ENCODE assay signal across 24 cellular contexts in the genomic region with DNA sequence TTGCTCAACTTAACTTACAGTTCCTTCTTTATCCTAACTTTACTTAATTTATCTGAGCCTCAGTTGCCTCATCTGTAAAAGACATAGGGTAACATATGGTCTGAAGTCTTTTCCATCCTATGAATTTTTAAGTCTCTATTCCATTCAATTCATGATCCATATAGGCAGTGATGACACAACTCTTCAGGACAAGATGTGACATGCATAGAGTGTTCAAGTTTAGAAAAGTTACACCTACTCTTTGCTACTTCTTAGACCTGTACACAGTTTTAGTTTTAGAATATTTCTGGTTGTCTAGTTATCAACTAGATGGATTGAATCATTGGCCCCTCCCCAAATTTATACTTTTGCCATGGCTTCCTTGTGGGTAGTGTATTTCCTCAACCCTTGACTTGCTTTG. TPM values are rescaled to one million over a fixed set of nuclear protein-coding genes. Genes with fewer than 3 reads are reported as not detected.
DNase-seq lines count a peak whose midpoint lies in the region; ATAC-seq, FAIRE-seq and TF ChIP-seq lines count a peak whose summit lies in the region.
"Had no signal": no experiment of that assay in that cellular context is flagged by ENCODE, and none has a peak within 500 bp of the region (broad histone marks: within the 10 kb centered on the region; RNA-seq: fewer than 3 reads in every experiment).

No MANE protein-coding gene starts in this region.

- H3K27ac ChIP-seq in IMR-90 (ENCODE audit: insufficient read depth, low read length), result no peak overlapping the region
- H3K27ac ChIP-seq: HL-60 had no signal

- H3K4me2 ChIP-seq in IMR-90 (ENCODE audit: low read depth, low read length), result no peak overlapping the region
- H3K4me2 ChIP-seq: GM23338 had no signal

- no peak for DNase-seq in IMR-90
- DNase-seq in bronchial epithelial cell (ENCODE audit: low read depth), result peak; percentile 89
- DNase-seq in retina, result no peak
- no peak for DNase-seq in lower leg skin (ENCODE audit: low spot score in 2 of 2)
- DNase-seq: ACHN; BE2C; C1 segment of cervical spinal cord; CD4-positive, CD25-positive, alpha-beta regulatory T cell; CD8-positive, alpha-beta memory T cell; COR-L47; DMS 273 treated with DMSO at 0.1 percent for 48 hours; DMS53; H7; HFFc6 had no signal

- H3K4ac ChIP-seq in IMR-90 (ENCODE audit: low read depth, low read length), result no peak overlapping the region

- H3K9me3 ChIP-seq in IMR-90 (ENCODE audit: control insufficient read depth, insufficient read depth, low read length), result no peaks in the 10 kb centered on the region
- H3K9me3 ChIP-seq: BE2C had no signal

- no peak for TF ChIP-seq POLR2A in IMR-90 (IDR thresholded peaks at IDR 0.05; ENCODE audit: low read depth, low read length)
- no peak for TF ChIP-seq POLR2A in lower leg skin (IDR thresholded peaks at IDR 0.05)

- peak overlapping the region; percentile 80; the same call in 1 of the 2 replicates for H3K18ac ChIP-seq in IMR-90 (ENCODE audit: low read depth, low read length)

- no peak overlapping the region; the same call in 1 of the 2 replicates for H2BK20ac ChIP-seq in IMR-90 (ENCODE audit: low read depth, low read length)

- no peak overlapping the region for H3K23ac ChIP-seq in IMR-90 (ENCODE audit: low read depth, low read length)

- in situ Hi-C loops in IMR-90 (cut with MboI; ENCODE audit: low sequenced_read_pairs), result no loop called here

- no peaks in the 10 kb centered on the region for H3K79me1 ChIP-seq in IMR-90 (ENCODE audit: low read depth in 1 of 2, low read length in 2 of 2)

- no peaks in the 10 kb centered on the region for H3K27me3 ChIP-seq in IMR-90 (ENCODE audit: control insufficient read depth, insufficient read depth, low read length)
- no peaks in the 10 kb centered on the region for H3K27me3 ChIP-seq in bronchial epithelial cell (ENCODE audit: control insufficient read depth, insufficient read depth, low read length)
- H3K27me3 ChIP-seq: BE2C had no signal

- BruUV-seq in IMR-90 (replicated peaks; lab: Mats Ljungman, UMichigan), result no TSS peak

- no peak for ATAC-seq in IMR-90 (ENCODE audit: low read depth)
- peak; percentile 88 for ATAC-seq in esophagus mucosa
- no peak for ATAC-seq in GM18519 (IDR thresholded peaks at IDR 0.05; ENCODE audit: low FRiP score, unreplicated experiment)
- no peak for ATAC-seq in HG03108 (IDR thresholded peaks at IDR 0.05; ENCODE audit: unreplicated experiment)
- ATAC-seq: GM23338, HCT116, K562 had no signal

- H2AFZ ChIP-seq in IMR-90 (replicated peaks; ENCODE audit: low read length, poor library complexity), result no peak overlapping the region
- H2AFZ ChIP-seq: GM23338 had no signal

- no peak for TF ChIP-seq RAD21 in IMR-90 (IDR thresholded peaks at IDR 0.05; ENCODE audit: low read length)

- H2BK120ac ChIP-seq in IMR-90 (ENCODE audit: low read depth, low read length), result no peak overlapping the region

- no peak overlapping the region for H3K9ac ChIP-seq in IMR-90 (ENCODE audit: low read depth, low read length)

- intact Hi-C loops in IMR-90 (cut with micrococcal nuclease), result no loop called here
- intact Hi-C loops in lower leg skin (cut with DNase I; ENCODE audit: low total_unique reads), result no loop called here

- H2BK5ac ChIP-seq in IMR-90 (ENCODE audit: low read depth, low read length, poor library complexity, severe bottlenecking), result no peak overlapping the region

- no peak for TF ChIP-seq CTCF in IMR-90 (conservative IDR thresholded peaks at IDR 0.05; ENCODE audit: low read depth, low read length)
- TF ChIP-seq CTCF in bronchial epithelial cell (IDR thresholded peaks at IDR 0.05; ENCODE audit: insufficient read depth, low read length, severe bottlenecking), result no peak
- no peak for TF ChIP-seq CTCF in lower leg skin (IDR thresholded peaks at IDR 0.05)

- H4K8ac ChIP-seq in IMR-90 (ENCODE audit: low read depth in 2 of 2, low read length in 2 of 2), result no peak overlapping the region; a peak in 1 of 4 replicates

- dilution Hi-C loops in IMR-90 (cut with HindIII; ENCODE audit: low sequenced_read_pairs, unreplicated experiment), result no loop called here

- no peaks in the 10 kb centered on the region for H4K20me1 ChIP-seq in IMR-90 (ENCODE audit: insufficient read depth, low read length)

- H3K14ac ChIP-seq in IMR-90 (replicated peaks; ENCODE audit: low read depth, low read length), result no peak overlapping the region

- POLR2A ChIA-PET in IMR-90 (lab: Charles Lee; ENCODE audit: unreplicated experiment), result no interaction called here

- H3K36me3 ChIP-seq in IMR-90 (ENCODE audit: control insufficient read depth, insufficient read depth, low read length) (no peaks in the 10 kb centered on the region), bronchial epithelial cell (ENCODE audit: control insufficient read depth, insufficient read depth, low read length) (no peaks in the 10 kb centered on the region)
- H3K36me3 ChIP-seq: BE2C had no signal

- FAIRE-seq in bronchial epithelial cell (lab: Jason Lieb, UNC), result no peak
- FAIRE-seq: A204.1, G401.6, GM12891, K562 had no signal

- no peak overlapping the region for H2AK9ac ChIP-seq in IMR-90 (replicated peaks; ENCODE audit: low read depth, low read length, poor library complexity)

- peaks cover 6% of the 10 kb centered on the region; the same call in 1 of the 2 replicates for H3K4me1 ChIP-seq in IMR-90 (ENCODE audit: control insufficient read depth, insufficient read depth, low read length)
- H3K4me1 ChIP-seq: BE2C had no signal

- CTCF ChIA-PET in IMR-90 (lab: Yijun Ruan, JAX), result no interaction called here

- 0 out of 2 replicates have a peak overlapping the region, but pooled peaks have one; percentile 0 for H2AK5ac ChIP-seq in IMR-90 (ENCODE audit: low read depth, low read length)

- no peak overlapping the region for H3K4me3 ChIP-seq in IMR-90 (ENCODE audit: insufficient read depth, low read depth, low read length)
- no peak overlapping the region for H3K4me3 ChIP-seq in bronchial epithelial cell (ENCODE audit: low read depth, low read length)
- H3K4me3 ChIP-seq in lower leg skin (ENCODE audit: low read depth, poor library complexity, severe bottlenecking), result no peak overlapping the region
- H3K4me3 ChIP-seq: GM23338, K562 had no signal

- peak overlapping the region; percentile 64; the same call in 1 of the 2 replicates for H4K5ac ChIP-seq in IMR-90 (ENCODE audit: low read depth, low read length)

- H4K91ac ChIP-seq in IMR-90 (ENCODE audit: insufficient read depth, low read depth, low read length), result no peak overlapping the region

- H3K56ac ChIP-seq in IMR-90 (ENCODE audit: extremely low read depth, insufficient read depth, low read length), result no peak overlapping the region

- no peaks in the 10 kb centered on the region for H3K9me1 ChIP-seq in IMR-90 (ENCODE audit: insufficient read depth, low read length)

- 0 out of 3 replicates have a peak overlapping the region, but pooled peaks have one; percentile 11 for H2BK15ac ChIP-seq in IMR-90 (ENCODE audit: low read depth, low read length)

TF ChIP-seq in IMR-90, 13 proteins besides CTCF, POLR2A, EP300 and RAD21:
- TF ChIP-seq, protein P1, sequence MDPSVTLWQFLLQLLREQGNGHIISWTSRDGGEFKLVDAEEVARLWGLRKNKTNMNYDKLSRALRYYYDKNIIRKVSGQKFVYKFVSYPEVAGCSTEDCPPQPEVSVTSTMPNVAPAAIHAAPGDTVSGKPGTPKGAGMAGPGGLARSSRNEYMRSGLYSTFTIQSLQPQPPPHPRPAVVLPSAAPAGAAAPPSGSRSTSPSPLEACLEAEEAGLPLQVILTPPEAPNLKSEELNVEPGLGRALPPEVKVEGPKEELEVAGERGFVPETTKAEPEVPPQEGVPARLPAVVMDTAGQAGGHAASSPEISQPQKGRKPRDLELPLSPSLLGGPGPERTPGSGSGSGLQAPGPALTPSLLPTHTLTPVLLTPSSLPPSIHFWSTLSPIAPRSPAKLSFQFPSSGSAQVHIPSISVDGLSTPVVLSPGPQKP (IDR thresholded peaks at IDR 0.05; ENCODE audit: borderline replicate concordance, low read depth, low read length), result no peak
- no peak for TF ChIP-seq SMC3 (IDR thresholded peaks at IDR 0.05; ENCODE audit: low read depth, low read length)
- no peak for TF ChIP-seq RFX5 (IDR thresholded peaks at IDR 0.05; ENCODE audit: low read depth, low read length)
- no peak for TF ChIP-seq MXI1 (IDR thresholded peaks at IDR 0.05; ENCODE audit: borderline replicate concordance, low read depth, low read length)
- no peak for TF ChIP-seq MAFK (IDR thresholded peaks at IDR 0.05; ENCODE audit: low read depth, low read length)
- no peak for TF ChIP-seq CEBPB (IDR thresholded peaks at IDR 0.05; ENCODE audit: low read depth, low read length)
- no peak for TF ChIP-seq MAZ (IDR thresholded peaks at IDR 0.05; ENCODE audit: borderline replicate concordance, low read depth, low read length)
- TF ChIP-seq BHLHE40 (IDR thresholded peaks at IDR 0.05; ENCODE audit: low read depth, low read length), result no peak
- TF ChIP-seq FOS (IDR thresholded peaks at IDR 0.05; ENCODE audit: low read depth, low read length), result no peak
- no peak for TF ChIP-seq NFE2L2 (IDR thresholded peaks at IDR 0.05; ENCODE audit: low read depth, low read length)
- TF ChIP-seq, protein P2, sequence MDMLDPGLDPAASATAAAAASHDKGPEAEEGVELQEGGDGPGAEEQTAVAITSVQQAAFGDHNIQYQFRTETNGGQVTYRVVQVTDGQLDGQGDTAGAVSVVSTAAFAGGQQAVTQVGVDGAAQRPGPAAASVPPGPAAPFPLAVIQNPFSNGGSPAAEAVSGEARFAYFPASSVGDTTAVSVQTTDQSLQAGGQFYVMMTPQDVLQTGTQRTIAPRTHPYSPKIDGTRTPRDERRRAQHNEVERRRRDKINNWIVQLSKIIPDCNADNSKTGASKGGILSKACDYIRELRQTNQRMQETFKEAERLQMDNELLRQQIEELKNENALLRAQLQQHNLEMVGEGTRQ (IDR thresholded peaks at IDR 0.05; ENCODE audit: low read depth, low read length), result no peak
- TF ChIP-seq CHD1 (IDR thresholded peaks at IDR 0.05; ENCODE audit: low read depth, low read length), result no peak

RNA-seq across cellular contexts. Expression of a gene that starts 50.7 kb away (rescaled TPM):
- 92.5 and 137 TPM in 2 replicates for total RNA-seq in IMR-90 (2012; rRNA removed)
- polyA plus RNA-seq in IMR-90 (2012; rRNA removed), result 52.4 and 61.4 TPM in 2 replicates
- 16.4 and 21.9 TPM in 2 replicates for polyA plus RNA-seq in IMR-90 (2012; cell fraction: cytosol; rRNA removed)
- 23.4 and 161 TPM in 2 replicates for polyA plus RNA-seq in IMR-90 (2012; cell fraction: nucleus; rRNA removed; ENCODE audit: low replicate concordance)
- total RNA-seq in bronchial epithelial cell, result 76.3 and 146 TPM in 2 replicates
- 181 TPM for total RNA-seq in esophagus mucosa
- 10 to 100 TPM; 32.4 to 50.3 (median 45.1) TPM for total RNA-seq in lower leg skin
